In the genomic region with DNA sequence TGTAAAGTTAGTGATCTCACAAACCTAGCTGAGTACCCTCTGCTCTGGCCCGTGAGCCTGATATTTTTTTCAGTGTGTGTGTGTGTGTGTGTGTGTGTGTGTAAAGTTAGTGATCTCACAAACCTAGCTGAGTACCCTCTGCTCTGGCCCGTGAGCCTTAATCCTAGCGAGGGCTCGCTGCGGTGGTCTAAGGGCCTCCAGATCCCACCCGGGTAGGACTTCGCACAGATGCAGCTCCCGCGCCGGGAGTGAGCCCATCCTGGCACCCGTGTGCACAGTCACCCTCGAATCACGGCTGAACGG, we compare ENCODE assay signal across 8 cellular contexts. TPM values are rescaled to one million over a fixed set of nuclear protein-coding genes. Genes with fewer than 3 reads are reported as not detected.
DNase-seq lines count a peak whose midpoint lies in the region; ATAC-seq and TF ChIP-seq lines count a peak whose summit lies in the region.
"Not testable (repeated sequence)": the region's sequence is repeated elsewhere in the genome, so short reads cannot be mapped to it uniquely, and the experiment has no call there.

No MANE protein-coding gene starts in this region.

- CTCF ChIA-PET in activated CD8-positive, alpha-beta memory T cell treated with anti-CD3 and anti-CD28 coated beads, Interleukin-2, amount 10 ng/mL, durations not matched to agents 7 days and 5 days (lab: Charles Lee): interaction anchor here (0.7 to 1.6 kb wide), 11 partner anchors 7 to 422 kb away, joined by 3 to 6 read pairs (median 3); partner anchors contain the start of gene RNF168

- H3K27me3 ChIP-seq in ACC112 (ENCODE audit: insufficient read depth, low read length); left ventricle myocardium inferior (ENCODE audit: low read depth): not testable (repeated sequence)

- H3K4me1 ChIP-seq in ACC112 (ENCODE audit: control insufficient read depth, insufficient read depth, low read length, unreplicated experiment): not testable (repeated sequence)
- H3K4me1 ChIP-seq in left ventricle myocardium inferior: peaks cover 23% of the 10 kb centered on the region

- ATAC-seq in GM19395 (IDR thresholded peaks at IDR 0.05; ENCODE audit: unreplicated experiment): peak; percentile 39
- not testable (repeated sequence) for ATAC-seq in activated CD8-positive, alpha-beta memory T cell treated with anti-CD3 and anti-CD28 coated beads, Interleukin-2, amount 10 ng/mL, durations not matched to agents 7 days and 5 days; naive B cell (ENCODE audit: low read depth in 2 of 2)

- peaks cover 11% of the 10 kb centered on the region for H3K36me3 Mint-ChIP-seq in activated CD8-positive, alpha-beta memory T cell treated with anti-CD3 and anti-CD28 coated beads, Interleukin-2, amount 10 ng/mL, durations not matched to agents 7 days and 5 days
- not testable (repeated sequence) for H3K36me3 Mint-ChIP-seq in chondrocyte (ENCODE audit: low read depth); naive B cell

- H2AFZ ChIP-seq in ACC112 (ENCODE audit: low read length, unreplicated experiment): peak overlapping the region; percentile 52

- not testable (repeated sequence) for H3K79me2 ChIP-seq in ACC112 (ENCODE audit: control insufficient read depth, insufficient read depth, low read length, unreplicated experiment)

- not testable (repeated sequence) for TF ChIP-seq CTCF in chondrocyte (IDR thresholded peaks at IDR 0.05); left ventricle myocardium inferior (IDR thresholded peaks at IDR 0.05; ENCODE audit: borderline replicate concordance)

- H3K4me3 ChIP-seq in ACC112 (ENCODE audit: low read depth, low read length): peak overlapping the region; percentile 81
- peak overlapping the region; percentile 90 for H3K4me3 ChIP-seq in left ventricle myocardium inferior

- intact Hi-C loops in left ventricle myocardium inferior (cut with micrococcal nuclease): not testable (repeated sequence)

- H3K4me3 Mint-ChIP-seq in activated CD8-positive, alpha-beta memory T cell treated with anti-CD3 and anti-CD28 coated beads, Interleukin-2, amount 10 ng/mL, durations not matched to agents 7 days and 5 days: peak overlapping the region; percentile 92
- H3K4me3 Mint-ChIP-seq in chondrocyte (ENCODE audit: unreplicated experiment) (peak overlapping the region; percentile 93), naive B cell (peak overlapping the region; percentile 94 to 98 (median 96))

- H3K27me3 Mint-ChIP-seq in activated CD8-positive, alpha-beta memory T cell treated with anti-CD3 and anti-CD28 coated beads, Interleukin-2, amount 10 ng/mL, durations not matched to agents 7 days and 5 days; chondrocyte (ENCODE audit: low read depth); naive B cell: not testable (repeated sequence)

- H3K27ac Mint-ChIP-seq in activated CD8-positive, alpha-beta memory T cell treated with anti-CD3 and anti-CD28 coated beads, Interleukin-2, amount 10 ng/mL, durations not matched to agents 7 days and 5 days: peak overlapping the region; percentile 97
- peak overlapping the region; percentile 95 for H3K27ac Mint-ChIP-seq in chondrocyte (ENCODE audit: unreplicated experiment)
- H3K27ac Mint-ChIP-seq in naive B cell: peak overlapping the region; percentile 88 to 99 (median 93)

- H3K27ac ChIP-seq in ACC112 (ENCODE audit: low read depth, low read length) (peak overlapping the region; percentile 78), left ventricle myocardium inferior (replicated peaks) (peak overlapping the region; percentile 97)

- H3K9me3 ChIP-seq in left ventricle myocardium inferior (replicated peaks): not testable (repeated sequence)

- peak; percentile 84 for DNase-seq in NCI-H1105 (lab: John Stamatoyannopoulos, UW)
- DNase-seq in activated CD8-positive, alpha-beta memory T cell treated with anti-CD3 and anti-CD28 coated beads, Interleukin-2, amount 10 ng/mL, durations not matched to agents 7 days and 5 days; chondrocyte (ENCODE audit: low spot score); left ventricle myocardium inferior; naive B cell: not testable (repeated sequence)
- DNase-seq in stimulated activated CD4-positive, alpha-beta T cell treated with anti-CD3 and anti-CD28 coated beads, Interleukin-2, amount 100 ng/mL, for 4 hours (ENCODE audit: low read depth): peak; percentile 32

- H3K4me1 Mint-ChIP-seq in activated CD8-positive, alpha-beta memory T cell treated with anti-CD3 and anti-CD28 coated beads, Interleukin-2, amount 10 ng/mL, durations not matched to agents 7 days and 5 days: peaks cover 16% of the 10 kb centered on the region
- not testable (repeated sequence) for H3K4me1 Mint-ChIP-seq in chondrocyte (ENCODE audit: low read depth)
- H3K4me1 Mint-ChIP-seq in naive B cell: peaks cover 0 to 16% (median 7%) of the 10 kb centered on the region in 3 donors

- H3K36me3 ChIP-seq in ACC112 (ENCODE audit: insufficient read depth, low read length); left ventricle myocardium inferior: not testable (repeated sequence)

- not testable (repeated sequence) for H3K9me3 Mint-ChIP-seq in activated CD8-positive, alpha-beta memory T cell treated with anti-CD3 and anti-CD28 coated beads, Interleukin-2, amount 10 ng/mL, durations not matched to agents 7 days and 5 days (ENCODE audit: low read depth); chondrocyte (ENCODE audit: low read depth); naive B cell

RNA-seq across cellular contexts. Expression of gene DYNLT2B, which starts 0.7 kb away (rescaled TPM):
- total RNA-seq in activated CD8-positive, alpha-beta memory T cell treated with anti-CD3 and anti-CD28 coated beads, Interleukin-2, amount 10 ng/mL, durations not matched to agents 7 days and 5 days: 10 to 100 TPM; 13.9 to 19.9 TPM
- total RNA-seq in chondrocyte: 10.6 to 19.5 TPM (median 12.1 TPM) in 3 replicates
- 3.9 TPM for total RNA-seq in left ventricle myocardium inferior
- 10 to 100 TPM in 2 of 6 donors, 1 to 10 TPM in 4; 6.7 to 28.5 (median 9.5) TPM for polyA plus RNA-seq in naive B cell (ENCODE audit: low read depth in 6 of 6)

RNA-seq across cellular contexts. Expression of gene TM4SF19, which starts 20.8 kb away (rescaled TPM):
- total RNA-seq in activated CD8-positive, alpha-beta memory T cell treated with anti-CD3 and anti-CD28 coated beads, Interleukin-2, amount 10 ng/mL, durations not matched to agents 7 days and 5 days: not detected
- total RNA-seq in chondrocyte (0.47 to 0.62 TPM in 2 of 3 replicates, not detected in the other), left ventricle myocardium inferior (not detected)
- not detected for polyA plus RNA-seq in naive B cell (ENCODE audit: low read depth in 6 of 6)

RNA-seq across cellular contexts. Expression of gene PCYT1A, which starts 29.8 kb away (rescaled TPM):
- 10 to 100 TPM; 57.7 to 61.6 TPM for total RNA-seq in activated CD8-positive, alpha-beta memory T cell treated with anti-CD3 and anti-CD28 coated beads, Interleukin-2, amount 10 ng/mL, durations not matched to agents 7 days and 5 days
- total RNA-seq in chondrocyte (74.4 to 84.1 TPM (median 75.7 TPM) in 3 replicates), left ventricle myocardium inferior (93.6 TPM)
- 10 to 100 TPM in 4 of 6 donors, 1 to 10 TPM in 2; 8.2 to 18.0 (median 11.9) TPM for polyA plus RNA-seq in naive B cell (ENCODE audit: low read depth in 6 of 6)
